Comparison of ENCODE assay signal across 8 cellular contexts in the genomic region with DNA sequence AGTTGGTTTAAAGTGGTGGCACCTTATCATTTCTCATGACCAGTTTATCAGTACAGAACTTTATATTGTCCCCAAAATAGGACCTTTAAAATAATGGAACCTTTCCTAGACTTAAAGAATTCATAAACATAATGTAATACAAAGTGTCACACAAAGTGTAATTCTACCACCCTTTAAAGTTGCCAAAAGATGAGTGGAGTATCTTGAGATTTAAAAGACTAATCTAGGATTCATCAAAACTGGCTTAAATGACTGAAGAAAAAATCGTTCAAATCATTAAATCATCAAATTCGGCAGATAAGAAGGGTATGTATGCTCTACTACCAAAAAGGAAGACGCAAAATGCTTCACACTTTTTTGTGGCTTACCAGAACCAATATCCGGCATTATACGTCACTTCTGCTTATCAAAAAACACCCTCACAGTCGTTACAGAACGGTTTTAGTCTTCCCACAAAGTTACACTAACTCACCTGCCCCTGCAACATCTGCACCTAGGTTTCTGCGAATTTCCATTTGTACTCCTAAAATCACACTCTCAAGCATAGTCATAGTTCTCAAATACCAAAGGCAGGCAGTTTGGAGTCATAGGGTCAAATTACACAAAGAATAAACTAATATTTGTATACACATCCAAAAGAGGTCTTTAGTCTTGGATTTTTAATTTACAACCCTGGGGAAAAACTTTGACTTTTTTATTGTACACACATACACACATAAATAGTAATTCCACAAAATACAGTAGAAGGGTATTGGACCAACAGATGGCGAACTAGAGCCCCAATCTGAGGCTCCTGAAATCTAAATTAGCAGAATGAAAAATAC. TPM values are rescaled to one million over a fixed set of nuclear protein-coding genes. Genes with fewer than 3 reads are reported as not detected.
A peak's percentile ranks its signal among the peaks of the same experiment; 100 is the strongest.
DNase-seq lines count a peak whose midpoint lies in the region; ATAC-seq, FAIRE-seq and TF ChIP-seq lines count a peak whose summit lies in the region.

No MANE protein-coding gene starts in this region.

- H3K4me3 ChIP-seq in AG04449 (ENCODE audit: low read depth, low read length) (peak overlapping the region; percentile 65), GM12865 (ENCODE audit: low read depth, low read length) (peak overlapping the region; percentile 70), fibroblast of the aortic adventitia (ENCODE audit: low read depth, low read length) (peak overlapping the region; percentile 87)

- peaks cover 53% of the 10 kb centered on the region for H3K4me1 Mint-ChIP-seq in activated CD8-positive, alpha-beta T cell treated with anti-CD3 and anti-CD28 coated beads for 36 hours (ENCODE audit: low read depth)

- H3K27me3 Mint-ChIP-seq in activated CD8-positive, alpha-beta T cell treated with anti-CD3 and anti-CD28 coated beads for 36 hours = no peaks in the 10 kb centered on the region

- TF ChIP-seq POLR2A in H54 (IDR thresholded peaks at IDR 0.05; ENCODE audit: low read depth, low read length) = no peak

- H3K27ac Mint-ChIP-seq in activated CD8-positive, alpha-beta T cell treated with anti-CD3 and anti-CD28 coated beads for 36 hours = peak overlapping the region; percentile 99

- peak; percentile 24 for ATAC-seq in activated CD8-positive, alpha-beta T cell treated with anti-CD3 and anti-CD28 coated beads for 36 hours
- no peak for ATAC-seq in HG03354 (IDR thresholded peaks at IDR 0.05; ENCODE audit: poor library complexity, severe bottlenecking, unreplicated experiment)

- POLR2A ChIA-PET in AG04449 (lab: Yijun Ruan, JAX) = no interaction called here
- POLR2A ChIA-PET in activated CD8-positive, alpha-beta T cell treated with anti-CD3 and anti-CD28 coated beads for 36 hours (lab: Charles Lee) = interaction anchor here (1.2 to 1.5 kb wide), 4 partner anchors 14 to 144 kb away, joined by 3 to 6 read pairs (median 4); no protein-coding TSS in a partner anchor

- peak overlapping the region; percentile 81 for H3K4me3 Mint-ChIP-seq in activated CD8-positive, alpha-beta T cell treated with anti-CD3 and anti-CD28 coated beads for 36 hours

- TF ChIP-seq CTCF in AG04449 (IDR thresholded peaks at IDR 0.05; ENCODE audit: insufficient read depth, low read length, missing control alignments) (peak; percentile 38), GM12865 (IDR thresholded peaks at IDR 0.05; ENCODE audit: insufficient read depth, low read depth, low read length, missing control alignments) (peak; percentile 54), fibroblast of the aortic adventitia (IDR thresholded peaks at IDR 0.05; ENCODE audit: insufficient read depth, low read length) (peak; percentile 68)
- TF ChIP-seq CTCF in activated CD8-positive, alpha-beta T cell treated with anti-CD3 and anti-CD28 coated beads for 36 hours (IDR thresholded peaks at IDR 0.05) = peak; percentile 70

- peaks cover 3% of the 10 kb centered on the region for H3K9me3 Mint-ChIP-seq in activated CD8-positive, alpha-beta T cell treated with anti-CD3 and anti-CD28 coated beads for 36 hours

- intact Hi-C loops in activated CD8-positive, alpha-beta T cell treated with anti-CD3 and anti-CD28 coated beads for 36 hours (cut with micrococcal nuclease) = loop anchor here (5.0 kb wide), 3 partner anchors 37 to 147 kb away; no protein-coding TSS in a partner anchor

- peaks cover 26% of the 10 kb centered on the region for H3K36me3 Mint-ChIP-seq in activated CD8-positive, alpha-beta T cell treated with anti-CD3 and anti-CD28 coated beads for 36 hours (ENCODE audit: low read depth)

- CTCF ChIA-PET in AG04449 (lab: Yijun Ruan, JAX) = interaction anchor here (0.6 to 3.2 kb wide), 23 partner anchors 9 to 191 kb away, joined by 3 to 88 read pairs (median 14); no protein-coding TSS in a partner anchor
- CTCF ChIA-PET in activated CD8-positive, alpha-beta T cell treated with anti-CD3 and anti-CD28 coated beads for 36 hours (lab: Charles Lee) = interaction anchor here (1.0 to 3.0 kb wide), 4 partner anchors 8 to 143 kb away, joined by 3 to 15 read pairs (median 6); no protein-coding TSS in a partner anchor

- FAIRE-seq in H54 (lab: Jason Lieb, UNC) = no peak

- DNase-seq in AG04449 (ENCODE audit: low read depth, low spot score) (no peak), GM12865 (ENCODE audit: low read depth) (peak; percentile 90), NCI-H69 (lab: John Stamatoyannopoulos, UW) (peak; percentile 67), fibroblast of the aortic adventitia (ENCODE audit: low read depth) (peak; percentile 61), putamen (ENCODE audit: low spot score) (peak; percentile 60), H54 (ENCODE audit: insufficient read length, low spot score) (no peak)
- peak; percentile 70 for DNase-seq in activated CD8-positive, alpha-beta T cell treated with anti-CD3 and anti-CD28 coated beads for 36 hours

RNA-seq across cellular contexts. Expression of gene KANSL1, which starts 1.4 kb away (rescaled TPM):
- total RNA-seq in activated CD8-positive, alpha-beta T cell treated with anti-CD3 and anti-CD28 coated beads for 36 hours = 10 to 100 TPM; 54.4 to 55.3 TPM
- 63.2 and 218 TPM in 2 replicates for total RNA-seq in fibroblast of the aortic adventitia (ENCODE audit: low replicate concordance)

Comparison
In these comparisons a context has a peak if more than half of its experiments do, and no peak if none do; other contexts are left out.
1. DNase-seq: peak in GM12865 (single experiment), NCI-H69 (single experiment), activated CD8-positive, alpha-beta T cell treated with anti-CD3 and anti-CD28 coated beads for 36 hours (single experiment), fibroblast of the aortic adventitia (single experiment) and putamen (single experiment); none in AG04449 (single experiment) and H54 (single experiment).
2. Peak in every context shown above with its lines, with median percentiles within 50 percentile points of each other: H3K4me3 ChIP-seq and CTCF ChIP-seq.